8 cellular contexts compared by ENCODE assay signal in genomic region chr12:28998662-28999120, GRCh38.
DNase-seq lines count a peak whose midpoint lies in the region; ATAC-seq and TF ChIP-seq lines count a peak whose summit lies in the region.

No MANE protein-coding gene starts in this region.

- no peaks in the 10 kb centered on the region for H3K4me1 ChIP-seq in neural progenitor cell

- no peaks in the 10 kb centered on the region for H3K9me3 Mint-ChIP-seq in activated naive CD4-positive, alpha-beta T cell treated with anti-CD3 and anti-CD28 coated beads for 36 hours
- H3K9me3 Mint-ChIP-seq in activated naive CD4-positive, alpha-beta T cell treated with anti-CD3 and anti-CD28 coated beads, Interleukin-2, amount 10 ng/mL, durations not matched to agents 7 days and 5 days: no peaks in the 10 kb centered on the region
- no peaks in the 10 kb centered on the region for H3K9me3 Mint-ChIP-seq in chondrocyte (ENCODE audit: low read depth)
- H3K9me3 Mint-ChIP-seq in neural progenitor cell: no peaks in the 10 kb centered on the region

- H3F3A ChIP-seq in neural progenitor cell (ENCODE audit: low read depth): no peaks in the 10 kb centered on the region

- H3K4me2 ChIP-seq in neural progenitor cell: no peak overlapping the region

- no peak overlapping the region for H3K4me3 ChIP-seq in neural progenitor cell

- CTCF ChIA-PET in activated naive CD4-positive, alpha-beta T cell treated with anti-CD3 and anti-CD28 coated beads for 36 hours (lab: Charles Lee): interaction anchor here (0.6 kb wide), 1 partner anchor 263 kb away, joined by 3 read pairs; no protein-coding TSS in a partner anchor
- CTCF ChIA-PET in activated naive CD4-positive, alpha-beta T cell treated with anti-CD3 and anti-CD28 coated beads, Interleukin-2, amount 10 ng/mL, durations not matched to agents 7 days and 5 days (lab: Charles Lee): no interaction called here

- TF ChIP-seq CTCF in chondrocyte (IDR thresholded peaks at IDR 0.05): peak; percentile 84
- peak; percentile 59 for TF ChIP-seq CTCF in neural progenitor cell (IDR thresholded peaks at IDR 0.05)

- H3K36me3 ChIP-seq in neural progenitor cell: no peaks in the 10 kb centered on the region

- no peak overlapping the region for H3K9ac ChIP-seq in neural progenitor cell

- H3K4me3 Mint-ChIP-seq in activated naive CD4-positive, alpha-beta T cell treated with anti-CD3 and anti-CD28 coated beads for 36 hours: no peak overlapping the region
- H3K4me3 Mint-ChIP-seq in activated naive CD4-positive, alpha-beta T cell treated with anti-CD3 and anti-CD28 coated beads, Interleukin-2, amount 10 ng/mL, durations not matched to agents 7 days and 5 days: no peak overlapping the region
- H3K4me3 Mint-ChIP-seq in chondrocyte (ENCODE audit: unreplicated experiment) (no peak overlapping the region), neural progenitor cell (no peak overlapping the region)

- H3K27me3 Mint-ChIP-seq in activated naive CD4-positive, alpha-beta T cell treated with anti-CD3 and anti-CD28 coated beads for 36 hours (ENCODE audit: low read depth): peaks cover 6% of the 10 kb centered on the region
- H3K27me3 Mint-ChIP-seq in activated naive CD4-positive, alpha-beta T cell treated with anti-CD3 and anti-CD28 coated beads, Interleukin-2, amount 10 ng/mL, durations not matched to agents 7 days and 5 days: no peaks in the 10 kb centered on the region
- no peaks in the 10 kb centered on the region for H3K27me3 Mint-ChIP-seq in chondrocyte (ENCODE audit: low read depth)
- H3K27me3 Mint-ChIP-seq in neural progenitor cell (ENCODE audit: insufficient read depth, low read depth): no peaks in the 10 kb centered on the region

- H3K4me1 Mint-ChIP-seq in activated naive CD4-positive, alpha-beta T cell treated with anti-CD3 and anti-CD28 coated beads for 36 hours (ENCODE audit: low read depth): no peaks in the 10 kb centered on the region
- no peaks in the 10 kb centered on the region for H3K4me1 Mint-ChIP-seq in activated naive CD4-positive, alpha-beta T cell treated with anti-CD3 and anti-CD28 coated beads, Interleukin-2, amount 10 ng/mL, durations not matched to agents 7 days and 5 days
- H3K4me1 Mint-ChIP-seq in chondrocyte (ENCODE audit: low read depth): peaks cover 4% of the 10 kb centered on the region
- H3K4me1 Mint-ChIP-seq in neural progenitor cell: no peaks in the 10 kb centered on the region

- no peaks in the 10 kb centered on the region for H3K79me2 ChIP-seq in neural progenitor cell (ENCODE audit: low read depth)

- H3K27ac ChIP-seq in neural progenitor cell: no peak overlapping the region

- H2AFZ ChIP-seq in neural progenitor cell (replicated peaks): no peak overlapping the region

- H4K20me1 ChIP-seq in neural progenitor cell (ENCODE audit: low read depth): no peaks in the 10 kb centered on the region

- no peaks in the 10 kb centered on the region for H3K36me3 Mint-ChIP-seq in activated naive CD4-positive, alpha-beta T cell treated with anti-CD3 and anti-CD28 coated beads for 36 hours (ENCODE audit: low read depth)
- H3K36me3 Mint-ChIP-seq in activated naive CD4-positive, alpha-beta T cell treated with anti-CD3 and anti-CD28 coated beads, Interleukin-2, amount 10 ng/mL, durations not matched to agents 7 days and 5 days: no peaks in the 10 kb centered on the region
- H3K36me3 Mint-ChIP-seq in chondrocyte (ENCODE audit: low read depth) (no peaks in the 10 kb centered on the region), neural progenitor cell (no peaks in the 10 kb centered on the region)

- intact Hi-C loops in activated naive CD4-positive, alpha-beta T cell treated with anti-CD3 and anti-CD28 coated beads for 36 hours (cut with micrococcal nuclease): loop anchor here (2.0 to 5.0 kb wide), 2 partner anchors 1031 to 1266 kb away; no protein-coding TSS in a partner anchor

- H3K9me3 ChIP-seq in neural progenitor cell (ENCODE audit: low read depth): no peaks in the 10 kb centered on the region

- no peak overlapping the region for H3K27ac Mint-ChIP-seq in activated naive CD4-positive, alpha-beta T cell treated with anti-CD3 and anti-CD28 coated beads for 36 hours
- H3K27ac Mint-ChIP-seq in activated naive CD4-positive, alpha-beta T cell treated with anti-CD3 and anti-CD28 coated beads, Interleukin-2, amount 10 ng/mL, durations not matched to agents 7 days and 5 days: no peak overlapping the region
- H3K27ac Mint-ChIP-seq in chondrocyte (ENCODE audit: unreplicated experiment): no peak overlapping the region
- no peak overlapping the region for H3K27ac Mint-ChIP-seq in neural progenitor cell

- no peak for ATAC-seq in HG02623 (IDR thresholded peaks at IDR 0.05; ENCODE audit: unreplicated experiment)
- ATAC-seq in HG03342 (IDR thresholded peaks at IDR 0.05; ENCODE audit: unreplicated experiment): no peak
- no peak for ATAC-seq in GM19328 (IDR thresholded peaks at IDR 0.05; ENCODE audit: unreplicated experiment)

- H3K27me3 ChIP-seq in neural progenitor cell: no peaks in the 10 kb centered on the region

- peak; percentile 40 for DNase-seq in activated naive CD4-positive, alpha-beta T cell treated with anti-CD3 and anti-CD28 coated beads for 36 hours
- DNase-seq in activated naive CD4-positive, alpha-beta T cell treated with anti-CD3 and anti-CD28 coated beads, Interleukin-2, amount 10 ng/mL, durations not matched to agents 7 days and 5 days: no peak
- peak; percentile 35 for DNase-seq in M059J (ENCODE audit: low read depth)
- no peak for DNase-seq in chondrocyte (ENCODE audit: low spot score)
- DNase-seq in neural progenitor cell (ENCODE audit: low spot score): peak; percentile 10

Comparison
In these comparisons a context has a peak if more than half of its experiments do, and no peak if none do; other contexts are left out.
1. DNase-seq: peak in activated naive CD4-positive, alpha-beta T cell treated with anti-CD3 and anti-CD28 coated beads for 36 hours (single experiment), M059J (single experiment) and neural progenitor cell (single experiment); none in activated naive CD4-positive, alpha-beta T cell treated with anti-CD3 and anti-CD28 coated beads, Interleukin-2, amount 10 ng/mL, durations not matched to agents 7 days and 5 days (single experiment) and chondrocyte (single experiment).